In the genomic region with DNA sequence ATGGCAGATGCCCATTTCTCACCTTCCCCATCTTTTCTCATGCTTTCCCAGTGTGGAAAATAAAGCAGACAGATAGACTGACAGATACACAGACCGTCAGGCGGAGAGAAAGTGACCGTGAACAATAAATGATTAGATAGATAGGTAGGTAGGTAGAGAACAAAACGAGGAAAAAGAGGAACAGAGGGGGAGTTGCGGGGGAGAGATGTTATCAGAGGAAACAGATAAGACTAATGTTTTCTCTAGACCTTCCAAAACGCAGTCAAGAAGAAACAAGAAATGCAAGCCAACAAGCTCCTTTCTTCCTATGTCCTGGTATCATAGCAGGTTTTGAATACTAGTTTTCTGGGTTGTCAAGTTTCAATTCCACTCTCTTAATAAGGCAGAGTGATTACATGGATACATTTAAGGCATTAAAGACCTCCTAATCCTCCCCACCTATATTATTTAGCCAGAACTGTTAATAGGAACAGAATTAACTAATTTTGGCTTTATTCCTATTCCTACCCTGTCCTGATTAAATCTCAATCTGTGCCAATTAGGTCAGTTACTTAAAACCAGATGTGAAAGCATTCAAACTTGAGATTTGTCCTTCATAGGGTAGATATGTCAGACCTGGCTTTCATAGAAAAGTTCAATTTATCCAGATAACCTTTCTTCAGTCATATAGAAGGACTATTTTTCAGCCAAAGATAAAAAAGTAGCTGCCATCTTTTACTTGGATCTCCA, we compare ENCODE assay signal across 2 cellular contexts.
TF ChIP-seq lines count a peak whose summit lies in the region.

No MANE protein-coding gene starts in this region.

TF ChIP-seq in SK-N-SH, 30 proteins besides CTCF, POLR2A, EP300 and RAD21 (continued from another document):
- TF ChIP-seq, protein P1, sequence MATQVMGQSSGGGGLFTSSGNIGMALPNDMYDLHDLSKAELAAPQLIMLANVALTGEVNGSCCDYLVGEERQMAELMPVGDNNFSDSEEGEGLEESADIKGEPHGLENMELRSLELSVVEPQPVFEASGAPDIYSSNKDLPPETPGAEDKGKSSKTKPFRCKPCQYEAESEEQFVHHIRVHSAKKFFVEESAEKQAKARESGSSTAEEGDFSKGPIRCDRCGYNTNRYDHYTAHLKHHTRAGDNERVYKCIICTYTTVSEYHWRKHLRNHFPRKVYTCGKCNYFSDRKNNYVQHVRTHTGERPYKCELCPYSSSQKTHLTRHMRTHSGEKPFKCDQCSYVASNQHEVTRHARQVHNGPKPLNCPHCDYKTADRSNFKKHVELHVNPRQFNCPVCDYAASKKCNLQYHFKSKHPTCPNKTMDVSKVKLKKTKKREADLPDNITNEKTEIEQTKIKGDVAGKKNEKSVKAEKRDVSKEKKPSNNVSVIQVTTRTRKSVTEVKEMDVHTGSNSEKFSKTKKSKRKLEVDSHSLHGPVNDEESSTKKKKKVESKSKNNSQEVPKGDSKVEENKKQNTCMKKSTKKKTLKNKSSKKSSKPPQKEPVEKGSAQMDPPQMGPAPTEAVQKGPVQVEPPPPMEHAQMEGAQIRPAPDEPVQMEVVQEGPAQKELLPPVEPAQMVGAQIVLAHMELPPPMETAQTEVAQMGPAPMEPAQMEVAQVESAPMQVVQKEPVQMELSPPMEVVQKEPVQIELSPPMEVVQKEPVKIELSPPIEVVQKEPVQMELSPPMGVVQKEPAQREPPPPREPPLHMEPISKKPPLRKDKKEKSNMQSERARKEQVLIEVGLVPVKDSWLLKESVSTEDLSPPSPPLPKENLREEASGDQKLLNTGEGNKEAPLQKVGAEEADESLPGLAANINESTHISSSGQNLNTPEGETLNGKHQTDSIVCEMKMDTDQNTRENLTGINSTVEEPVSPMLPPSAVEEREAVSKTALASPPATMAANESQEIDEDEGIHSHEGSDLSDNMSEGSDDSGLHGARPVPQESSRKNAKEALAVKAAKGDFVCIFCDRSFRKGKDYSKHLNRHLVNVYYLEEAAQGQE (IDR thresholded peaks at IDR 0.05; ENCODE audit: low read depth, low read length): no peak
- TF ChIP-seq, protein P2, sequence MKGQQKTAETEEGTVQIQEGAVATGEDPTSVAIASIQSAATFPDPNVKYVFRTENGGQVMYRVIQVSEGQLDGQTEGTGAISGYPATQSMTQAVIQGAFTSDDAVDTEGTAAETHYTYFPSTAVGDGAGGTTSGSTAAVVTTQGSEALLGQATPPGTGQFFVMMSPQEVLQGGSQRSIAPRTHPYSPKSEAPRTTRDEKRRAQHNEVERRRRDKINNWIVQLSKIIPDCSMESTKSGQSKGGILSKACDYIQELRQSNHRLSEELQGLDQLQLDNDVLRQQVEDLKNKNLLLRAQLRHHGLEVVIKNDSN (IDR thresholded peaks at IDR 0.05; ENCODE audit: borderline replicate concordance, low read depth): no peak

TF ChIP-seq in K562, 482 proteins besides CTCF, POLR2A, EP300 and RAD21 (continued from another document):
- TF ChIP-seq, protein P3, sequence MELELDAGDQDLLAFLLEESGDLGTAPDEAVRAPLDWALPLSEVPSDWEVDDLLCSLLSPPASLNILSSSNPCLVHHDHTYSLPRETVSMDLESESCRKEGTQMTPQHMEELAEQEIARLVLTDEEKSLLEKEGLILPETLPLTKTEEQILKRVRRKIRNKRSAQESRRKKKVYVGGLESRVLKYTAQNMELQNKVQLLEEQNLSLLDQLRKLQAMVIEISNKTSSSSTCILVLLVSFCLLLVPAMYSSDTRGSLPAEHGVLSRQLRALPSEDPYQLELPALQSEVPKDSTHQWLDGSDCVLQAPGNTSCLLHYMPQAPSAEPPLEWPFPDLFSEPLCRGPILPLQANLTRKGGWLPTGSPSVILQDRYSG (tag; conservative IDR thresholded peaks at IDR 0.05; ENCODE audit: low read depth): no peak
- TF ChIP-seq, protein P4, sequence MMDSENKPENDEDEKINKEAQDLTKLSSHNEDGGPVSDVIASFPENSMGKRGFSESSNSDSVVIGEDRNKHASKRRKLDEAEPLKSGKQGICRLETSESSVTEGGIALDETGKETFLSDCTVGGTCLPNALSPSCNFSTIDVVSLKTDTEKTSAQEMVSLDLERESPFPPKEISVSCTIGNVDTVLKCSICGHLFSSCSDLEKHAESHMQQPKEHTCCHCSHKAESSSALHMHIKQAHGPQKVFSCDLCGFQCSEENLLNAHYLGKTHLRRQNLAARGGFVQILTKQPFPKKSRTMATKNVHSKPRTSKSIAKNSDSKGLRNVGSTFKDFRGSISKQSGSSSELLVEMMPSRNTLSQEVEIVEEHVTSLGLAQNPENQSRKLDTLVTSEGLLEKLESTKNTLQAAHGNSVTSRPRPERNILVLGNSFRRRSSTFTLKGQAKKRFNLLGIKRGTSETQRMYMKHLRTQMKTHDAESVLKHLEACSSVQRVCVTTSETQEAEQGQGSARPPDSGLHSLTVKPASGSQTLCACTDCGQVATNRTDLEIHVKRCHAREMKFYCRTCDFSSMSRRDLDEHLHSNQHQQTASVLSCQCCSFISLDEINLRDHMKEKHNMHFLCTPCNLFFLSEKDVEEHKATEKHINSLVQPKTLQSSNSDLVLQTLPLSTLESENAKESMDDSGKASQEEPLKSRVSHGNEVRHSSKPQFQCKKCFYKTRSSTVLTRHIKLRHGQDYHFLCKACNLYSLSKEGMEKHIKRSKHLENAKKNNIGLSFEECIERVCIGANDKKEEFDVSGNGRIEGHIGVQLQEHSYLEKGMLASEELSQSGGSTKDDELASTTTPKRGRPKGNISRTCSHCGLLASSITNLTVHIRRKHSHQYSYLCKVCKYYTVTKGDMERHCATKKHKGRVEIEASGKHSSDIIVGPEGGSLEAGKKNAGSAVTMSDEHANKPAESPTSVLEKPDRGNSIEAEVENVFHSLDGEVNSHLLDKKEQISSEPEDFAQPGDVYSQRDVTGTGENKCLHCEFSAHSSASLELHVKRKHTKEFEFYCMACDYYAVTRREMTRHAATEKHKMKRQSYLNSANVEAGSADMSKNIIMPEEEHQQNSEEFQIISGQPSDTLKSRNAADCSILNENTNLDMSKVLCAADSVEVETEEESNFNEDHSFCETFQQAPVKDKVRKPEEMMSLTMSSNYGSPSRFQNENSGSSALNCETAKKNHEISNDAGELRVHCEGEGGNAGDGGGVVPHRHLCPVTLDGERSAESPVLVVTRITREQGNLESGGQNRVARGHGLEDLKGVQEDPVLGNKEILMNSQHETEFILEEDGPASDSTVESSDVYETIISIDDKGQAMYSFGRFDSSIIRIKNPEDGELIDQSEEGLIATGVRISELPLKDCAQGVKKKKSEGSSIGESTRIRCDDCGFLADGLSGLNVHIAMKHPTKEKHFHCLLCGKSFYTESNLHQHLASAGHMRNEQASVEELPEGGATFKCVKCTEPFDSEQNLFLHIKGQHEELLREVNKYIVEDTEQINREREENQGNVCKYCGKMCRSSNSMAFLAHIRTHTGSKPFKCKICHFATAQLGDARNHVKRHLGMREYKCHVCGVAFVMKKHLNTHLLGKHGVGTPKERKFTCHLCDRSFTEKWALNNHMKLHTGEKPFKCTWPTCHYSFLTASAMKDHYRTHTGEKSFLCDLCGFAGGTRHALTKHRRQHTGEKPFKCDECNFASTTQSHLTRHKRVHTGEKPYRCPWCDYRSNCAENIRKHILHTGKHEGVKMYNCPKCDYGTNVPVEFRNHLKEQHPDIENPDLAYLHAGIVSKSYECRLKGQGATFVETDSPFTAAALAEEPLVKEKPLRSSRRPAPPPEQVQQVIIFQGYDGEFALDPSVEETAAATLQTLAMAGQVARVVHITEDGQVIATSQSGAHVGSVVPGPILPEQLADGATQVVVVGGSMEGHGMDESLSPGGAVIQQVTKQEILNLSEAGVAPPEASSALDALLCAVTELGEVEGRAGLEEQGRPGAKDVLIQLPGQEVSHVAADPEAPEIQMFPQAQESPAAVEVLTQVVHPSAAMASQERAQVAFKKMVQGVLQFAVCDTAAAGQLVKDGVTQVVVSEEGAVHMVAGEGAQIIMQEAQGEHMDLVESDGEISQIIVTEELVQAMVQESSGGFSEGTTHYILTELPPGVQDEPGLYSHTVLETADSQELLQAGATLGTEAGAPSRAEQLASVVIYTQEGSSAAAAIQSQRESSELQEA (IDR thresholded peaks at IDR 0.05; ENCODE audit: low read depth): no peak
